8 cellular contexts compared by ENCODE assay signal in the genomic region with DNA sequence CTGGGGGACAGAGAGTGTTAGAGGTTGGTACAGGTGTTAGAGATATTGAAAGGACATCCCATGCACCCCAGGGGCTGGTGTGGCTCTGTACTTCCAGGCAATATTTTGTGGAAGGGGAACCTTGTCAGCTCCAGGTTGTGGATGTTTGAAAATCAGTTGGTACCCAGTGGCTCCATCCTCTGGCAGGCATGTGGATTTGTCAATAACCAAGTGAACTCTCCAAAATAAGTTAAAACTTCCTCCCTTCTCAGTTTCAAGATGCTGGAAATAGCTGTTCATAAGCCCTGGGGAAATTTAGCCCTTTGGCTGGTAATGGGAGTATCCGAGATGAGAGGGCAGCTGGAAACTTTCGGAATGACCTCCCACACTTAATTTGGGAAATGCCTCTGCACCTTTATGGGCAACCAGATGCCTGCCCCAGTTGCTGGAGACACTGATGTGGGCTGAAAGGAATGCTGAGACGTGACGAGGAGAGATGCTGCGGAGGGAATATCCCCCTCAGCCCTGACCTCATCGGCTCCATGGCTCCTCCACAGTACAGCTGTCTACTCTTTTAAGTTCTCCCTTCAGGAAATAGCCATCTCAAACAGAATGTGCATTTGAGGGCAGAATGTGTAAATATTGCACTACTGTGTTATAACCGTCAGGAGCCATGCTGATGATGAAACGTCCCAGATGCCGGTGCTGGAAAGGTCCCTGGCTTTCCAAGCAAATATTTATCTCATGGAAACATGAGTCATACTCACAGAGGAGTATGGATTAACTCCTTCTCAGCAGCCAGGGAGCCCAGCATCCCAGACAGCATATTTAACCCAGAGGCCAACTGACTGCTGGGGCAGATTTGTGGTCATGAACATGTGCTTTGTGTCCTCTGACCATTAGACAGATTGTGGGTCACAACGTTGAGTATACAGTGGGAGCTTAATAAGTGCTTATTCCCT. TPM values are rescaled to one million over a fixed set of nuclear protein-coding genes. Genes with fewer than 3 reads are reported as not detected.
DNase-seq lines count a peak whose midpoint lies in the region; ATAC-seq, FAIRE-seq and TF ChIP-seq lines count a peak whose summit lies in the region.

No MANE protein-coding gene starts in this region.

- no peaks in the 10 kb centered on the region for H3K9me3 ChIP-seq in prostate gland

- H3K4me1 ChIP-seq in prostate gland (replicated peaks): no peaks in the 10 kb centered on the region

- peak overlapping the region; percentile 50 to 51 for H3K27ac ChIP-seq in prostate gland

- no peak for ATAC-seq in activated T-helper 17 cell treated with anti-CD3 and anti-CD28 coated beads, Interleukin-2, amount 50 U/mL, for 72 hours (replicated peaks)

- peak; percentile 79 for DNase-seq in ELF-1 (ENCODE audit: low read depth, low spot score)
- DNase-seq in RPMI7951 (ENCODE audit: low read depth): peak; percentile 99
- DNase-seq in fibroblast of the conjunctiva (ENCODE audit: low read depth): peak; percentile 73
- DNase-seq in prostate gland (ENCODE audit: low spot score): no peak
- no peak for DNase-seq in activated naive CD8-positive, alpha-beta T cell treated with anti-CD3 and anti-CD28 coated beads for 36 hours
- DNase-seq in GM12891 (ENCODE audit: insufficient read length, low spot score): no peak
- DNase-seq in frontal cortex (ENCODE audit: low spot score in 2 of 2): no peak

- H3K27me3 Mint-ChIP-seq in activated naive CD8-positive, alpha-beta T cell treated with anti-CD3 and anti-CD28 coated beads for 36 hours: peaks cover 5% of the 10 kb centered on the region
- no peaks in the 10 kb centered on the region for H3K27me3 Mint-ChIP-seq in activated T-helper 17 cell treated with anti-CD3 and anti-CD28 coated beads, Interleukin-2, amount 50 U/mL, for 72 hours

- no peaks in the 10 kb centered on the region for H3K27me3 ChIP-seq in prostate gland (replicated peaks; ENCODE audit: insufficient read depth)

- intact Hi-C loops in prostate gland (cut with DNase I): loop anchor here (2.0 kb wide), 1 partner anchor 114 kb away; no protein-coding TSS in a partner anchor

- H3K36me3 Mint-ChIP-seq in activated naive CD8-positive, alpha-beta T cell treated with anti-CD3 and anti-CD28 coated beads for 36 hours: no peaks in the 10 kb centered on the region
- H3K36me3 Mint-ChIP-seq in activated T-helper 17 cell treated with anti-CD3 and anti-CD28 coated beads, Interleukin-2, amount 50 U/mL, for 72 hours (ENCODE audit: low read depth): no peaks in the 10 kb centered on the region

- no peak overlapping the region for H3K4me3 ChIP-seq in prostate gland

- TF ChIP-seq POLR2A in prostate gland (IDR thresholded peaks at IDR 0.05) (no peak), GM12891 (IDR thresholded peaks at IDR 0.05; ENCODE audit: low read depth, low read length) (no peak)

- no peak overlapping the region for H3K4me3 Mint-ChIP-seq in activated naive CD8-positive, alpha-beta T cell treated with anti-CD3 and anti-CD28 coated beads for 36 hours
- no peak overlapping the region for H3K4me3 Mint-ChIP-seq in activated T-helper 17 cell treated with anti-CD3 and anti-CD28 coated beads, Interleukin-2, amount 50 U/mL, for 72 hours

- no peaks in the 10 kb centered on the region for H3K36me3 ChIP-seq in prostate gland

- H3K27ac Mint-ChIP-seq in activated naive CD8-positive, alpha-beta T cell treated with anti-CD3 and anti-CD28 coated beads for 36 hours: no peak overlapping the region
- no peak overlapping the region for H3K27ac Mint-ChIP-seq in activated T-helper 17 cell treated with anti-CD3 and anti-CD28 coated beads, Interleukin-2, amount 50 U/mL, for 72 hours

- FAIRE-seq in GM12891 (lab: Jason Lieb, UNC) (no peak), frontal cortex (lab: Jason Lieb, UNC) (no peak)

- TF ChIP-seq CTCF in prostate gland (IDR thresholded peaks at IDR 0.05): peak in 1 of 4 experiments; percentile 17

- H3K9me3 Mint-ChIP-seq in activated naive CD8-positive, alpha-beta T cell treated with anti-CD3 and anti-CD28 coated beads for 36 hours: no peaks in the 10 kb centered on the region
- H3K9me3 Mint-ChIP-seq in activated T-helper 17 cell treated with anti-CD3 and anti-CD28 coated beads, Interleukin-2, amount 50 U/mL, for 72 hours: no peaks in the 10 kb centered on the region

- 35% methylated on average over 10 of the region's 10 CpGs for WGBS in prostate gland

- H3K4me1 Mint-ChIP-seq in activated naive CD8-positive, alpha-beta T cell treated with anti-CD3 and anti-CD28 coated beads for 36 hours: no peaks in the 10 kb centered on the region
- no peaks in the 10 kb centered on the region for H3K4me1 Mint-ChIP-seq in activated T-helper 17 cell treated with anti-CD3 and anti-CD28 coated beads, Interleukin-2, amount 50 U/mL, for 72 hours

TF ChIP-seq in GM12891, 5 proteins besides CTCF, POLR2A, EP300 and RAD21:
- TF ChIP-seq POLR2AphosphoS5 (IDR thresholded peaks at IDR 0.05; ENCODE audit: low read depth, low read length): no peak
- TF ChIP-seq TAF1 (IDR thresholded peaks at IDR 0.05; ENCODE audit: low read depth, low read length): no peak
- no peak for TF ChIP-seq SPI1 (IDR thresholded peaks at IDR 0.05; ENCODE audit: low read depth, low read length)

RNA-seq across cellular contexts. Expression of gene TGFBI, which starts 29.5 kb away (rescaled TPM):
- total RNA-seq in RPMI7951 (2014; rRNA removed; shearing (Covaris generic)): 976 and 1,163 TPM in 2 replicates
- total RNA-seq in prostate gland (10 to 100 TPM; 17.9 to 41.7 TPM), frontal cortex (4.9 TPM)
- not detected for total RNA-seq in activated naive CD8-positive, alpha-beta T cell treated with anti-CD3 and anti-CD28 coated beads for 36 hours
- total RNA-seq in activated T-helper 17 cell treated with anti-CD3 and anti-CD28 coated beads, Interleukin-2, amount 50 U/mL, for 72 hours: under 1 TPM in 1 of 2 donors, not detected in 1; 0.78 TPM
- polyA plus RNA-seq in GM12891 (2012; ENCODE audit: low read depth, missing spikeins): not detected

Comparison
In these comparisons a context has a peak if more than half of its experiments do, and no peak if none do; other contexts are left out.
1. DNase-seq: peak in ELF-1 (single experiment), RPMI7951 (single experiment) and fibroblast of the conjunctiva (single experiment); none in prostate gland (single experiment), activated naive CD8-positive, alpha-beta T cell treated with anti-CD3 and anti-CD28 coated beads for 36 hours (single experiment), GM12891 (single experiment) and frontal cortex (0 of 2).
2. RNA of gene TGFBI, which starts 29.5 kb away (total RNA-seq): 976 to 1,163 TPM in RPMI7951; 17.9 to 41.7 TPM in prostate gland, 4.9 TPM in frontal cortex (single experiment), 0.78 TPM in activated T-helper 17 cell treated with anti-CD3 and anti-CD28 coated beads, Interleukin-2, amount 50 U/mL, for 72 hours and not detected in activated naive CD8-positive, alpha-beta T cell treated with anti-CD3 and anti-CD28 coated beads for 36 hours; every median in the first group is over 10 times any median in the second.